ENCODE assay signal across 20 cellular contexts in the genomic region with DNA sequence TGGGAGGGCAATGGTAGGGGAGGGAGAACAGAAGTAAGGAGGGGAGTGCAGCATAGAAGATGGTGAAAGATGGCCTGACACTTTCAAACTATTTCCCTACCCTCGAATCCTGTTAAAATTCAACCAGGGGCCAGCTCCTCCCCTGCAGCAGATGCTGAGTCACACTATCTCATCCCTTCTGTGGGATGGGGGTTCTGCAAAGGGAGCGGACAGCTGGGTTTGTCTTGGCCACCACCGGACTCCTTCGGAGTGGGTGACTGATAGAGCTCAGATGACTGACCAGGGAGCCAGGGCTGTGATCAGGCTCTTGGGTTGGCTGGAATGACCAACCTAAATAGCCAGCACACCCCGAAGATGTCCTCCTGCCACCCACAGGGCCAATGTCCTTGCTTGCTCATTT. TPM values are rescaled to one million over a fixed set of nuclear protein-coding genes. Genes with fewer than 3 reads are reported as not detected.
DNase-seq lines count a peak whose midpoint lies in the region; ATAC-seq, FAIRE-seq and TF ChIP-seq lines count a peak whose summit lies in the region.
"Had no signal": no experiment of that assay in that cellular context is flagged by ENCODE, and none has a peak within 500 bp of the region (broad histone marks: within the 10 kb centered on the region; RNA-seq: fewer than 3 reads in every experiment).

No MANE protein-coding gene starts in this region.

- intact Hi-C loops in K562 (cut with micrococcal nuclease) = loop anchor here (2.0 kb wide), 1 partner anchor 70 kb away; no protein-coding TSS in a partner anchor
- intact Hi-C loops in MCF 10A (cut with micrococcal nuclease) = no loop called here
- intact Hi-C loops in CD4-positive, alpha-beta T cell (cut with DNase I, micrococcal nuclease) = no loop called here

- H3K9ac ChIP-seq in K562 (ENCODE audit: insufficient read depth in 1 of 2, low read depth in 2 of 2, low read length in 2 of 2) (no peak overlapping the region), mesenchymal stem cell (ENCODE audit: low read length) (no peak overlapping the region)

- H3K4me3 Mint-ChIP-seq in MCF 10A (ENCODE audit: unreplicated experiment) = no peak overlapping the region
- no peak overlapping the region for H3K4me3 Mint-ChIP-seq in CD4-positive, alpha-beta T cell
- H3K4me3 Mint-ChIP-seq: GM23338 had no signal

- H3K27ac ChIP-seq in K562 (ENCODE audit: extremely low read depth, low read depth, low read length) (no peak overlapping the region), mesenchymal stem cell (ENCODE audit: low read length, poor library complexity, severe bottlenecking) (peak overlapping the region; percentile 58)
- H3K27ac ChIP-seq in CD4-positive, alpha-beta T cell (ENCODE audit: low read depth, low read length) = no peak overlapping the region
- H3K27ac ChIP-seq: 22Rv1, C4-2B had no signal

- H3K9me3 Mint-ChIP-seq in MCF 10A (ENCODE audit: unreplicated experiment) = peaks cover 14% of the 10 kb centered on the region
- peaks cover 17% of the 10 kb centered on the region for H3K9me3 Mint-ChIP-seq in CD4-positive, alpha-beta T cell

- H3K9me3 ChIP-seq in K562 (replicated peaks; ENCODE audit: control insufficient read depth, insufficient read depth, low read depth, low read length) (no peaks in the 10 kb centered on the region; the same call in 1 of the 2 replicates), mesenchymal stem cell (ENCODE audit: control insufficient read depth, low read length) (peaks cover 45% of the 10 kb centered on the region)
- peaks cover 8% of the 10 kb centered on the region for H3K9me3 ChIP-seq in CD4-positive, alpha-beta T cell (ENCODE audit: control insufficient read depth, low read length)

- H3K18ac ChIP-seq in mesenchymal stem cell (ENCODE audit: low read depth in 1 of 2, low read length in 2 of 2) = no peak overlapping the region

- TF ChIP-seq EP300 in K562 (IDR thresholded peaks at IDR 0.05; ENCODE audit: low read length) = no peak

- ATAC-seq in K562 = peak; percentile 84
- ATAC-seq in HG02798 (IDR thresholded peaks at IDR 0.05; ENCODE audit: poor library complexity, unreplicated experiment) = no peak
- ATAC-seq in CD4-positive, alpha-beta T cell (ENCODE audit: poor library complexity) = no peak
- ATAC-seq: GM23338 had no signal

- no peak overlapping the region for H2BK12ac ChIP-seq in mesenchymal stem cell (ENCODE audit: low read length in 2 of 2)

- H3K36me3 ChIP-seq in K562 (ENCODE audit: control insufficient read depth, insufficient read depth, low read length) (no peaks in the 10 kb centered on the region), mesenchymal stem cell (ENCODE audit: control insufficient read depth in 1 of 2, insufficient read depth in 2 of 2, low read depth in 1 of 2, low read length in 2 of 2) (no peaks in the 10 kb centered on the region)

- no peaks in the 10 kb centered on the region for H3K27me3 Mint-ChIP-seq in MCF 10A (ENCODE audit: insufficient read depth, unreplicated experiment)
- H3K27me3 Mint-ChIP-seq in CD4-positive, alpha-beta T cell = peaks cover 15% of the 10 kb centered on the region

- no peak overlapping the region for H3K27ac Mint-ChIP-seq in MCF 10A (ENCODE audit: low read depth, unreplicated experiment)
- H3K27ac Mint-ChIP-seq in CD4-positive, alpha-beta T cell = no peak overlapping the region
- H3K27ac Mint-ChIP-seq: GM23338 had no signal

- H4K8ac ChIP-seq in mesenchymal stem cell (ENCODE audit: low read length) = no peak overlapping the region

- no peak overlapping the region for H2BK5ac ChIP-seq in mesenchymal stem cell (ENCODE audit: low read depth, low read length, poor library complexity, severe bottlenecking)

- no peak overlapping the region for H3K4ac ChIP-seq in mesenchymal stem cell (ENCODE audit: low read depth in 1 of 2, low read length in 2 of 2)

- DNase-seq in DMS53 (lab: John Stamatoyannopoulos, UW) (peak; percentile 56), DMS53 treated with DMSO at 0.1 percent for 48 hours (lab: John Stamatoyannopoulos, UW; ENCODE audit: unreplicated experiment) (no peak), K562 (ENCODE audit: extremely low read depth in 1 of 4, low spot score in 3 of 4) (peak; percentile 28 to 57 (median 46)), mesenchymal stem cell (no peak), MCF 10A (ENCODE audit: unreplicated experiment) (no peak), NCI-H146 (lab: John Stamatoyannopoulos, UW) (no peak)
- no peak for DNase-seq in CD4-positive, alpha-beta T cell
- DNase-seq: Caco-2, DND-41, GDM1, NCI-H1092, NCI-H1694 treated with DMSO at 0.1 percent for 48 hours, NCI-H69, SIG-M5 had no signal

- CTCF ChIA-PET in K562 (lab: Yijun Ruan, JAX; ENCODE audit: low intra/inter-chr PET ratio) = interaction anchor here (0.6 kb wide), 1 partner anchor 7 kb away, joined by 3 read pairs; no protein-coding TSS in a partner anchor
- CTCF ChIA-PET in MCF 10A (lab: Yijun Ruan, JAX) = interaction anchor here (0.6 to 5.9 kb wide), 4 partner anchors 8 to 275 kb away, joined by 3 to 33 read pairs (median 4); no protein-coding TSS in a partner anchor
- CTCF ChIA-PET in CD4-positive, alpha-beta T cell (lab: Charles Lee) = no interaction called here

- H2BK120ac ChIP-seq in mesenchymal stem cell (ENCODE audit: low read depth, low read length) = no peak overlapping the region

- 6% methylated on average over 5 of the region's 5 CpGs for WGBS in K562 (ENCODE audit: insufficient coverage, low coverage, missing lambda C conversion rate)
- WGBS in mesenchymal stem cell = 69% methylated on average over 5 of the region's 5 CpGs

- no peak overlapping the region for H3K14ac ChIP-seq in mesenchymal stem cell (ENCODE audit: low read length in 2 of 2)

- H2AFZ ChIP-seq in K562 (ENCODE audit: low read depth, low read length) (peak overlapping the region; percentile 71), mesenchymal stem cell (ENCODE audit: low read depth, low read length) (no peak overlapping the region)
- H2AFZ ChIP-seq: GM23338 had no signal

- H3K27me3 ChIP-seq in K562 (ENCODE audit: control insufficient read depth in 2 of 2, insufficient read depth in 2 of 2, low read length in 2 of 2) = no peaks in the 10 kb centered on the region
- peaks cover 0 to 10% of the 10 kb centered on the region in 2 experiments for H3K27me3 ChIP-seq in mesenchymal stem cell (ENCODE audit: control insufficient read depth in 1 of 2, insufficient read depth in 1 of 2, low read length in 2 of 2)
- peaks cover 4% of the 10 kb centered on the region for H3K27me3 ChIP-seq in CD4-positive, alpha-beta T cell (ENCODE audit: control insufficient read depth, insufficient read depth, low read length)

- H3K4me3 ChIP-seq in K562 (no peak overlapping the region), mesenchymal stem cell (ENCODE audit: insufficient read depth in 1 of 2, low read depth in 1 of 2, low read length in 2 of 2) (no peak overlapping the region)
- H3K4me3 ChIP-seq: GM23338 had no signal

- TF ChIP-seq CTCF in K562 (IDR thresholded peaks at IDR 0.05 in 2 of 3, conservative IDR thresholded peaks at IDR 0.05 in 1 of 3; ENCODE audit: insufficient read depth in 2 of 3, low read depth in 1 of 3, low read length in 3 of 3) = no peak
- TF ChIP-seq CTCF in MCF 10A (IDR thresholded peaks at IDR 0.05; ENCODE audit: unreplicated experiment) = no peak
- no peak for TF ChIP-seq CTCF in CD4-positive, alpha-beta T cell (IDR thresholded peaks at IDR 0.05)

- H3K4me1 ChIP-seq in K562 (replicated peaks in 1 of 2; ENCODE audit: control insufficient read depth in 2 of 2, insufficient read depth in 2 of 2, low read length in 2 of 2) (peaks cover 4 to 7% of the 10 kb centered on the region in 2 experiments; a peak in 3 of 5 replicates), mesenchymal stem cell (ENCODE audit: control insufficient read depth, insufficient read depth, low read depth, low read length) (peaks cover 11% of the 10 kb centered on the region)

- no peak overlapping the region for H2AK5ac ChIP-seq in mesenchymal stem cell (ENCODE audit: low read length, severe bottlenecking)

- no peaks in the 10 kb centered on the region for H3K79me2 ChIP-seq in K562 (ENCODE audit: control insufficient read depth, insufficient read depth, low read length)

- no peak for TF ChIP-seq RAD21 in K562 (CRISPR knock-in tag; conservative IDR thresholded peaks at IDR 0.05 in 1 of 2, IDR thresholded peaks at IDR 0.05 in 1 of 2)

- no peaks in the 10 kb centered on the region for H3K9me1 ChIP-seq in K562 (ENCODE audit: control insufficient read depth, insufficient read depth, low read length)

- peak overlapping the region; percentile 55 for H3K4me2 ChIP-seq in K562 (ENCODE audit: insufficient read depth, low read length)
- H3K4me2 ChIP-seq in mesenchymal stem cell (ENCODE audit: low read length, poor library complexity, severe bottlenecking) = peak overlapping the region; percentile 26
- H3K4me2 ChIP-seq: GM23338 had no signal

- H4K91ac ChIP-seq in mesenchymal stem cell (ENCODE audit: low read length) = no peak overlapping the region

- H3K79me1 ChIP-seq in mesenchymal stem cell (replicated peaks; ENCODE audit: low read length, poor library complexity, severe bottlenecking) = no peaks in the 10 kb centered on the region

- no peaks in the 10 kb centered on the region for H4K20me1 ChIP-seq in K562 (replicated peaks; ENCODE audit: control insufficient read depth, insufficient read depth, low read length)

- H2BK15ac ChIP-seq in mesenchymal stem cell (ENCODE audit: low read depth, poor library complexity, severe bottlenecking) = no peak overlapping the region

- no peak for TF ChIP-seq POLR2A in K562 (conservative IDR thresholded peaks at IDR 0.05)

- no peak overlapping the region for H3K23ac ChIP-seq in mesenchymal stem cell (ENCODE audit: low read length in 2 of 2)

- H3K36me3 Mint-ChIP-seq in MCF 10A (ENCODE audit: insufficient read depth, unreplicated experiment) = no peaks in the 10 kb centered on the region
- H3K36me3 Mint-ChIP-seq in CD4-positive, alpha-beta T cell (ENCODE audit: low read depth) = peaks cover 9% of the 10 kb centered on the region

- BruUV-seq in K562 (replicated peaks; lab: Mats Ljungman, UMichigan) = no TSS peak
- BruUV-seq in MCF 10A (replicated peaks; lab: Mats Ljungman, UMichigan) = no TSS peak

- in situ Hi-C loops in K562 (cut with MboI) = no loop called here

- POLR2A ChIA-PET in K562 (lab: Yijun Ruan, JAX) = no interaction called here
- POLR2A ChIA-PET in MCF 10A (lab: Yijun Ruan, JAX) = no interaction called here
- POLR2A ChIA-PET in CD4-positive, alpha-beta T cell (lab: Charles Lee) = no interaction called here

- no peaks in the 10 kb centered on the region for H3K4me1 Mint-ChIP-seq in MCF 10A (ENCODE audit: insufficient read depth, unreplicated experiment)
- H3K4me1 Mint-ChIP-seq in CD4-positive, alpha-beta T cell (ENCODE audit: low read depth) = no peaks in the 10 kb centered on the region
- H3K4me1 Mint-ChIP-seq: GM23338 had no signal

- FAIRE-seq in K562 (lab: Jason Lieb, UNC) = peak; percentile 46
- FAIRE-seq: GM12892, HTR-8/SVneo had no signal

RNA-seq across cellular contexts. Expression of gene TMCC1, which starts 33.6 kb away (rescaled TPM):
- 6.6 and 12.8 TPM in 2 replicates for total RNA-seq in K562 (2011; cell fraction: chromatin; rRNA removed; ENCODE audit: low replicate concordance)
- 7.0 and 7.2 TPM in 2 replicates for total RNA-seq in K562 (2011; cell fraction: nucleolus; rRNA removed)
- 9.0 and 12.2 TPM in 2 replicates for total RNA-seq in K562 (2011; cell fraction: nucleoplasm; rRNA removed)
- total RNA-seq in K562 (2014; rRNA removed) = 2.6 and 4.7 TPM in 2 replicates
- 5.1 and 5.6 TPM in 2 replicates for total RNA-seq in K562 (2014; rRNA removed; fragmentation: Illumina TruSeq; extraction: Trizol)
- total RNA-seq in K562 (2015; rRNA removed; fragmentation: Illumina TruSeq; extraction: Trizol) = 4.0 and 5.5 TPM in 2 replicates
- 7.7 and 8.5 TPM in 2 replicates for total RNA-seq in K562 (2021)
- polyA plus RNA-seq in K562 (2011; rRNA removed) = 5.6 and 8.7 TPM in 2 replicates
- 3.0 and 3.2 TPM in 2 replicates for polyA plus RNA-seq in K562 (2011; cell fraction: cytosol; rRNA removed)
- polyA plus RNA-seq in K562 (2011; cell fraction: nucleus; rRNA removed) = 3.3 and 8.4 TPM in 2 replicates
- 3.1 and 3.7 TPM in 2 replicates for polyA plus RNA-seq in K562 (2012)
- polyA plus RNA-seq in K562 (2014; fragmentation: Illumina TruSeq; extraction: Trizol) = 4.8 TPM in 2 replicates
- polyA plus RNA-seq in K562 (2014; fragmentation: Nextera tagmentation; extraction: Ambion mirVana) = 1 to 10 TPM in 1 of 2 experiments, under 1 TPM in 1; 0.89 to 1.2 TPM
- polyA plus RNA-seq in K562 (2014; rRNA removed) = 1.6 and 3.3 TPM in 2 replicates
- 10.0 and 10.9 TPM in 2 replicates for polyA minus RNA-seq in K562 (2011; rRNA and poly(A)+ RNA removed)
- polyA minus RNA-seq in K562 (2011; cell fraction: cytosol; rRNA and poly(A)+ RNA removed) = 2.5 and 5.7 TPM in 2 replicates
- polyA minus RNA-seq in K562 (2011; cell fraction: nucleus; rRNA and poly(A)+ RNA removed) = 7.8 and 9.6 TPM in 2 replicates
- 6.3 TPM for polyA plus RNA-seq in mesenchymal stem cell (2013, experiment 1 of 2)
- polyA plus RNA-seq in mesenchymal stem cell (2013, experiment 2 of 2) = 6.1 TPM
- total RNA-seq in MCF 10A (2022) = 22.5 and 31.2 TPM in 2 replicates
- 10 to 100 TPM; 33.3 to 33.8 TPM for total RNA-seq in CD4-positive, alpha-beta T cell

RNA-seq across cellular contexts. Expression of gene TRH, which starts 47.4 kb away (rescaled TPM):
- total RNA-seq in K562 (2011; cell fraction: chromatin; rRNA removed; ENCODE audit: low replicate concordance) = not detected in 2 replicates
- not detected in 2 replicates for total RNA-seq in K562 (2011; cell fraction: nucleolus; rRNA removed)
- not detected in 2 replicates for total RNA-seq in K562 (2011; cell fraction: nucleoplasm; rRNA removed)
- total RNA-seq in K562 (2014; rRNA removed) = not detected in 2 replicates
- not detected in 2 replicates for total RNA-seq in K562 (2014; rRNA removed; fragmentation: Illumina TruSeq; extraction: Trizol)
- total RNA-seq in K562 (2015; rRNA removed; fragmentation: Illumina TruSeq; extraction: Trizol) = not detected in 2 replicates
- total RNA-seq in K562 (2021) = not detected in 2 replicates
- not detected in 2 replicates for polyA plus RNA-seq in K562 (2011; rRNA removed)
- polyA plus RNA-seq in K562 (2011; cell fraction: cytosol; rRNA removed) = not detected in 2 replicates
- polyA plus RNA-seq in K562 (2011; cell fraction: nucleus; rRNA removed) = not detected in 2 replicates
- not detected in 2 replicates for polyA plus RNA-seq in K562 (2012)
- polyA plus RNA-seq in K562 (2014; fragmentation: Illumina TruSeq; extraction: Trizol) = not detected in 2 replicates
- not detected for polyA plus RNA-seq in K562 (2014; fragmentation: Nextera tagmentation; extraction: Ambion mirVana)
- polyA plus RNA-seq in K562 (2014; rRNA removed) = not detected in 2 replicates
- polyA minus RNA-seq in K562 (2011; rRNA and poly(A)+ RNA removed) = not detected in 2 replicates
- polyA minus RNA-seq in K562 (2011; cell fraction: cytosol; rRNA and poly(A)+ RNA removed) = not detected in 2 replicates
- not detected in 2 replicates for polyA minus RNA-seq in K562 (2011; cell fraction: nucleus; rRNA and poly(A)+ RNA removed)
- not detected for polyA plus RNA-seq in mesenchymal stem cell (2013, experiment 1 of 2)
- polyA plus RNA-seq in mesenchymal stem cell (2013, experiment 2 of 2) = not detected
- not detected in 2 replicates for total RNA-seq in MCF 10A (2022)
- not detected for total RNA-seq in CD4-positive, alpha-beta T cell
- total RNA-seq: Caco-2 had no signal
- polyA plus RNA-seq: GM23338 had no signal

Comparison
In these comparisons a context has a peak if more than half of its experiments do, and no peak if none do; other contexts are left out.
1. DNase-seq: peak in DMS53 (single experiment) and K562 (4 of 4); none in DMS53 treated with DMSO at 0.1 percent for 48 hours (single experiment), mesenchymal stem cell (single experiment), MCF 10A (single experiment), CD4-positive, alpha-beta T cell (0 of 10) and NCI-H146 (single experiment).